In the genomic region with DNA sequence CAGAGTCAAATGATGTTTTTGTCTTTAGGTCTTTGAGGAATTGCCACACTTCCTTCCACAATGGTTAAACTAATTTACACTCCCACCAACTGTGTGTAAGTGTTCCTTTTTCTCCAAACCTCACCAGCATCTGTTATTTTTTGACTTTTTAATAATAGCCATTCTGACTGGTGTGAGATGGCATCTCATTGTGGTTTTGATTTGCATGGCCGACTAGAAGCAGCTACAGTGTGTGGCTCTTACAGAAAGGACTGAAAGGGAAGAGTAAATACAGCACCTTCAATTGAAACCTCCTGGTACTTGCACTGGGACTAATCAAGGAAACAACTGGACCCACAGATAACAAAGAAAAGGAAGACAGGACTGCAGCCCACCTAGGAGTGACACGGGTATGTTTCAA, we compare ENCODE assay signal across 25 cellular contexts.
A peak's percentile ranks its signal among the peaks of the same experiment; 100 is the strongest.
DNase-seq lines count a peak whose midpoint lies in the region; ATAC-seq, FAIRE-seq and TF ChIP-seq lines count a peak whose summit lies in the region.
"Had no signal": no experiment of that assay in that cellular context is flagged by ENCODE, and none has a peak within 500 bp of the region (broad histone marks: within the 10 kb centered on the region; RNA-seq: fewer than 3 reads in every experiment).

No MANE protein-coding gene starts in this region.

- H3K9me3 Mint-ChIP-seq in effector memory CD8-positive, alpha-beta T cell = peaks cover 14% of the 10 kb centered on the region in 2 donors

- no peaks in the 10 kb centered on the region for H3K4me1 Mint-ChIP-seq in effector memory CD8-positive, alpha-beta T cell (ENCODE audit: low read depth in 2 of 2)
- H3K4me1 Mint-ChIP-seq: B cell; CD14-positive monocyte; CD8-positive, alpha-beta memory T cell; GM23338; H9 had no signal

- 0 out of 2 replicates have a peak, but pooled peaks cover 6% of the 10 kb centered on the region for H3K4me1 ChIP-seq in MM.1S (ENCODE audit: low read length)
- no peaks in the 10 kb centered on the region for H3K4me1 ChIP-seq in K562 (replicated peaks in 1 of 2; ENCODE audit: control insufficient read depth in 2 of 2, insufficient read depth in 2 of 2, low read length in 2 of 2)
- H3K4me1 ChIP-seq in BE2C = no peaks in the 10 kb centered on the region
- H3K4me1 ChIP-seq: BLaER1 treated with 17β-estradiol and CSF1 and Interleukin-3, amounts not matched to agents 10 nM and 100 nM had no signal

- no peaks in the 10 kb centered on the region for H3K9me1 ChIP-seq in K562 (ENCODE audit: control insufficient read depth, insufficient read depth, low read length)

- no peaks in the 10 kb centered on the region for H4K20me1 ChIP-seq in MM.1S (ENCODE audit: insufficient read depth, low read length)
- no peaks in the 10 kb centered on the region for H4K20me1 ChIP-seq in SU-DHL-6 (ENCODE audit: low read depth, low read length)
- no peaks in the 10 kb centered on the region for H4K20me1 ChIP-seq in K562 (replicated peaks; ENCODE audit: control insufficient read depth, insufficient read depth, low read length)
- H4K20me1 ChIP-seq: BLaER1 treated with 17β-estradiol and CSF1 and Interleukin-3, amounts not matched to agents 10 nM and 100 nM had no signal

- H3K4me3 ChIP-seq in MM.1S (ENCODE audit: low read length) = no peak overlapping the region
- H3K4me3 ChIP-seq in SU-DHL-6 (ENCODE audit: insufficient read depth, low read length, poor library complexity, severe bottlenecking) = no peak overlapping the region
- no peak overlapping the region for H3K4me3 ChIP-seq in K562
- no peak overlapping the region for H3K4me3 ChIP-seq in BE2C (ENCODE audit: low read depth, low read length)
- H3K4me3 ChIP-seq: BLaER1 treated with 17β-estradiol and CSF1 and Interleukin-3, amounts not matched to agents 10 nM and 100 nM; GM23338 had no signal

- TF ChIP-seq CTCF in MM.1S (IDR thresholded peaks at IDR 0.05; ENCODE audit: low read length) = no peak
- TF ChIP-seq CTCF in SU-DHL-6 (IDR thresholded peaks at IDR 0.05; ENCODE audit: insufficient read depth, low read length, poor library complexity, severe bottlenecking) = no peak
- no peak for TF ChIP-seq CTCF in K562 (IDR thresholded peaks at IDR 0.05 in 2 of 3, conservative IDR thresholded peaks at IDR 0.05 in 1 of 3; ENCODE audit: insufficient read depth in 2 of 3, low read depth in 1 of 3, low read length in 3 of 3)
- TF ChIP-seq CTCF in BE2C (IDR thresholded peaks at IDR 0.05; ENCODE audit: low read depth, low read length) = no peak

- ATAC-seq in K562 (no peak), HG02840 (IDR thresholded peaks at IDR 0.05; ENCODE audit: low FRiP score, unreplicated experiment) (no peak)
- ATAC-seq in effector memory CD8-positive, alpha-beta T cell (replicated peaks) = no peak
- ATAC-seq: GM23338, HCT116 had no signal

- H3K9me3 ChIP-seq in MM.1S (replicated peaks; ENCODE audit: insufficient read depth, low read length) (no peaks in the 10 kb centered on the region), SU-DHL-6 (ENCODE audit: insufficient read depth, low read length) (no peaks in the 10 kb centered on the region; the same call in 1 of the 2 replicates), K562 (replicated peaks; ENCODE audit: control insufficient read depth, insufficient read depth, low read depth, low read length) (peaks cover 6% of the 10 kb centered on the region; the same call in 1 of the 2 replicates), BE2C (no peaks in the 10 kb centered on the region)

- intact Hi-C loops in K562 (cut with micrococcal nuclease) = no loop called here

- H3K9ac ChIP-seq in MM.1S (ENCODE audit: low read length) (no peak overlapping the region), SU-DHL-6 (ENCODE audit: low read length) (no peak overlapping the region), K562 (ENCODE audit: insufficient read depth in 1 of 2, low read depth in 2 of 2, low read length in 2 of 2) (no peak overlapping the region)
- H3K9ac ChIP-seq: BLaER1 treated with 17β-estradiol and CSF1 and Interleukin-3, amounts not matched to agents 10 nM and 100 nM had no signal

- no peak for TF ChIP-seq RAD21 in K562 (CRISPR knock-in tag; conservative IDR thresholded peaks at IDR 0.05 in 1 of 2, IDR thresholded peaks at IDR 0.05 in 1 of 2)

- BruUV-seq in K562 (replicated peaks; lab: Mats Ljungman, UMichigan) = no TSS peak

- H3K4me2 ChIP-seq in MM.1S (ENCODE audit: low read depth, low read length) (no peak overlapping the region), SU-DHL-6 (ENCODE audit: low read depth, low read length, poor library complexity, severe bottlenecking) (no peak overlapping the region), K562 (ENCODE audit: insufficient read depth, low read length) (no peak overlapping the region)
- H3K4me2 ChIP-seq: GM23338 had no signal

- H3K79me2 ChIP-seq in MM.1S (ENCODE audit: low read length) (no peaks in the 10 kb centered on the region), SU-DHL-6 (ENCODE audit: insufficient read depth, low read length) (no peaks in the 10 kb centered on the region), K562 (ENCODE audit: control insufficient read depth, insufficient read depth, low read length) (no peaks in the 10 kb centered on the region)

- H3K27me3 ChIP-seq in MM.1S (replicated peaks; ENCODE audit: insufficient read depth, low read length) (no peaks in the 10 kb centered on the region), SU-DHL-6 (ENCODE audit: low read length) (no peaks in the 10 kb centered on the region), K562 (ENCODE audit: control insufficient read depth in 2 of 2, insufficient read depth in 2 of 2, low read length in 2 of 2) (no peaks in the 10 kb centered on the region), BE2C (no peaks in the 10 kb centered on the region)
- H3K27me3 ChIP-seq: BLaER1 treated with 17β-estradiol and CSF1 and Interleukin-3, amounts not matched to agents 10 nM and 100 nM had no signal

- H2AFZ ChIP-seq in MM.1S (ENCODE audit: low read length) = no peak overlapping the region
- H2AFZ ChIP-seq in SU-DHL-6 (ENCODE audit: low read depth, low read length, severe bottlenecking) = peak overlapping the region; percentile 63
- H2AFZ ChIP-seq in K562 (ENCODE audit: low read depth, low read length) = peak overlapping the region; percentile 34; the same call in 1 of the 2 replicates
- H2AFZ ChIP-seq: GM23338 had no signal

- no peak for FAIRE-seq in K562 (lab: Jason Lieb, UNC)
- FAIRE-seq: A204.1, GM12891, GM18507 had no signal

- in situ Hi-C loops in K562 (cut with MboI) = no loop called here

- TF ChIP-seq EP300 in K562 (IDR thresholded peaks at IDR 0.05; ENCODE audit: low read length) = no peak

- H3K27me3 Mint-ChIP-seq in effector memory CD8-positive, alpha-beta T cell = no peaks in the 10 kb centered on the region
- H3K27me3 Mint-ChIP-seq: B cell; CD4-positive, alpha-beta T cell; CD8-positive, alpha-beta memory T cell had no signal

- H3K27ac ChIP-seq in MM.1S (ENCODE audit: low read length) = no peak overlapping the region
- no peak overlapping the region for H3K27ac ChIP-seq in SU-DHL-6 (ENCODE audit: low read depth, low read length)
- H3K27ac ChIP-seq in K562 (ENCODE audit: extremely low read depth, low read depth, low read length) = no peak overlapping the region
- H3K27ac ChIP-seq: 22Rv1; BLaER1 treated with 17β-estradiol and CSF1 and Interleukin-3, amounts not matched to agents 10 nM and 100 nM had no signal

- WGBS in K562 (ENCODE audit: insufficient coverage, low coverage, missing lambda C conversion rate) = 0% methylated on average over 2 of the region's 2 CpGs

- no peaks in the 10 kb centered on the region for H3K36me3 ChIP-seq in MM.1S (replicated peaks; ENCODE audit: insufficient read depth, low read length)
- H3K36me3 ChIP-seq in SU-DHL-6 (ENCODE audit: low read length) = no peaks in the 10 kb centered on the region
- no peaks in the 10 kb centered on the region for H3K36me3 ChIP-seq in K562 (ENCODE audit: control insufficient read depth, insufficient read depth, low read length)
- no peaks in the 10 kb centered on the region for H3K36me3 ChIP-seq in BE2C
- H3K36me3 ChIP-seq: BLaER1 treated with 17β-estradiol and CSF1 and Interleukin-3, amounts not matched to agents 10 nM and 100 nM had no signal

- CTCF ChIA-PET in K562 (lab: Yijun Ruan, JAX; ENCODE audit: low intra/inter-chr PET ratio) = no interaction called here

- H3F3A ChIP-seq in MM.1S (ENCODE audit: insufficient read depth, low read length) (no peaks in the 10 kb centered on the region), SU-DHL-6 (ENCODE audit: insufficient read depth) (peaks cover 4% of the 10 kb centered on the region; the same call in 1 of the 2 replicates)

- H3K4me3 Mint-ChIP-seq in effector memory CD8-positive, alpha-beta T cell = no peak overlapping the region
- H3K4me3 Mint-ChIP-seq: B cell; CD14-positive monocyte; CD4-positive, alpha-beta T cell; CD8-positive, alpha-beta memory T cell; GM23338; H9 had no signal

- no peak overlapping the region for H3K27ac Mint-ChIP-seq in effector memory CD8-positive, alpha-beta T cell
- H3K27ac Mint-ChIP-seq: B cell; CD4-positive, alpha-beta T cell; CD8-positive, alpha-beta memory T cell; GM23338; H9 had no signal

- POLR2A ChIA-PET in K562 (lab: Yijun Ruan, JAX) = no interaction called here

- H3K9me2 ChIP-seq in MM.1S (replicated peaks; ENCODE audit: insufficient read depth, low read length) = no peaks in the 10 kb centered on the region
- no peaks in the 10 kb centered on the region for H3K9me2 ChIP-seq in SU-DHL-6 (replicated peaks; ENCODE audit: insufficient read depth, low read length)

- DNase-seq in CMK (ENCODE audit: low read depth) = peak; percentile 8
- DNase-seq in MM.1S = peak; percentile 26
- DNase-seq in K562 (ENCODE audit: extremely low read depth in 1 of 4, low spot score in 3 of 4) = no peak
- DNase-seq in BE2C = no peak
- no peak for DNase-seq in activated CD4-positive, CD25-positive, alpha-beta regulatory T cell treated with anti-CD3 and anti-CD28 coated beads, Interleukin-2, amount 50 U/mL, for 72 hours
- no peak for DNase-seq in effector memory CD8-positive, alpha-beta T cell
- DNase-seq: Calu3; CD4-positive, alpha-beta T cell; CD8-positive, alpha-beta memory T cell; COR-L47; DMS53; DMS79 treated with DMSO at 0.1 percent for 48 hours; GF-D8; H9 had no signal

- H3K36me3 Mint-ChIP-seq in effector memory CD8-positive, alpha-beta T cell (ENCODE audit: insufficient read depth) = no peaks in the 10 kb centered on the region
- H3K36me3 Mint-ChIP-seq: CD14-positive monocyte; CD8-positive, alpha-beta memory T cell had no signal

- TF ChIP-seq POLR2A in K562 (conservative IDR thresholded peaks at IDR 0.05) = no peak

TF ChIP-seq in K562, 482 proteins besides CTCF, POLR2A, EP300 and RAD21 (continues in another document):
- no peak for TF ChIP-seq RCOR1 (IDR thresholded peaks at IDR 0.05; ENCODE audit: borderline replicate concordance in 1 of 2, low read depth in 2 of 2, low read length in 2 of 2)
- TF ChIP-seq ZBTB2 (IDR thresholded peaks at IDR 0.05) = no peak

Comparison
In these comparisons a context has a peak if more than half of its experiments do, and no peak if none do; other contexts are left out.
1. DNase-seq: peak in CMK (single experiment) and MM.1S (single experiment); none in K562 (0 of 4), BE2C (single experiment), activated CD4-positive, CD25-positive, alpha-beta regulatory T cell treated with anti-CD3 and anti-CD28 coated beads, Interleukin-2, amount 50 U/mL, for 72 hours (single experiment) and effector memory CD8-positive, alpha-beta T cell (0 of 3).